In genomic region chr13:100589178-100589725, GRCh38 we compare ENCODE assay signal across 8 cellular contexts. TPM values are rescaled to one million over a fixed set of nuclear protein-coding genes. Genes with fewer than 3 reads are reported as not detected.
DNase-seq lines count a peak whose midpoint lies in the region; ATAC-seq and TF ChIP-seq lines count a peak whose summit lies in the region.

No MANE protein-coding gene starts in this region.

- intact Hi-C loops in left ventricle myocardium inferior (cut with micrococcal nuclease) (no loop called here), cardiac septum (cut with DNase I) (no loop called here)

- H3K4me3 ChIP-seq in left ventricle myocardium inferior: peak overlapping the region; percentile 74

- peak overlapping the region; percentile 86 for H3K27ac Mint-ChIP-seq in activated CD4-positive, alpha-beta memory T cell treated with anti-CD3 and anti-CD28 coated beads, Interleukin-2, amount 10 ng/mL, durations not matched to agents 7 days and 5 days

- POLR2A ChIA-PET in activated CD4-positive, alpha-beta memory T cell treated with anti-CD3 and anti-CD28 coated beads, Interleukin-2, amount 10 ng/mL, durations not matched to agents 7 days and 5 days (lab: Charles Lee): interaction anchor here (0.7 to 2.5 kb wide), 5 partner anchors 10 to 700 kb away, joined by 3 to 27 read pairs (median 3); partner anchors contain the start of gene TMTC4

- CTCF ChIA-PET in activated CD4-positive, alpha-beta memory T cell treated with anti-CD3 and anti-CD28 coated beads, Interleukin-2, amount 10 ng/mL, durations not matched to agents 7 days and 5 days (lab: Charles Lee): interaction anchor here (0.7 to 5.8 kb wide), 6 partner anchors 9 to 85 kb away, joined by 3 to 30 read pairs (median 5); partner anchors contain the start of gene TMTC4

- H3K36me3 ChIP-seq in left ventricle myocardium inferior: no peaks in the 10 kb centered on the region

- no peaks in the 10 kb centered on the region for H3K27me3 Mint-ChIP-seq in activated CD4-positive, alpha-beta memory T cell treated with anti-CD3 and anti-CD28 coated beads, Interleukin-2, amount 10 ng/mL, durations not matched to agents 7 days and 5 days

- H3K4me1 Mint-ChIP-seq in activated CD4-positive, alpha-beta memory T cell treated with anti-CD3 and anti-CD28 coated beads, Interleukin-2, amount 10 ng/mL, durations not matched to agents 7 days and 5 days: peaks cover 42% of the 10 kb centered on the region

- DNase-seq in left ventricle myocardium inferior (no peak), cardiac septum (ENCODE audit: low spot score) (no peak), lung microvascular endothelial cell (ENCODE audit: low read depth in 2 of 2) (peak; percentile 8 to 72), GM13977 (ENCODE audit: low spot score) (no peak)
- no peak for DNase-seq in activated CD4-positive, alpha-beta memory T cell treated with anti-CD3 and anti-CD28 coated beads, Interleukin-2, amount 10 ng/mL, durations not matched to agents 7 days and 5 days
- no peak for DNase-seq in stimulated activated CD4-positive, alpha-beta T cell treated with anti-CD3 and anti-CD28 coated beads, Interleukin-4, amount 100 ng/mL, for 24 hours

- H3K4me3 Mint-ChIP-seq in activated CD4-positive, alpha-beta memory T cell treated with anti-CD3 and anti-CD28 coated beads, Interleukin-2, amount 10 ng/mL, durations not matched to agents 7 days and 5 days: peak overlapping the region; percentile 71

- no peaks in the 10 kb centered on the region for H3K27me3 ChIP-seq in left ventricle myocardium inferior (ENCODE audit: low read depth)

- H3K9me3 Mint-ChIP-seq in activated CD4-positive, alpha-beta memory T cell treated with anti-CD3 and anti-CD28 coated beads, Interleukin-2, amount 10 ng/mL, durations not matched to agents 7 days and 5 days: peaks cover under 1% of the 10 kb centered on the region

- in situ Hi-C loops in GM13977 (cut with MboI; ENCODE audit: low pct_unique_long_range_greater_than_20kb, low sequenced_read_pairs, unreplicated experiment): loop anchor here (25.0 kb wide), 1 partner anchor 523 kb away; no protein-coding TSS in a partner anchor

- H3K4me1 ChIP-seq in left ventricle myocardium inferior: peaks cover 19% of the 10 kb centered on the region

- TF ChIP-seq CTCF in left ventricle myocardium inferior (IDR thresholded peaks at IDR 0.05; ENCODE audit: borderline replicate concordance): no peak
- no peak for TF ChIP-seq CTCF in GM13977 (IDR thresholded peaks at IDR 0.05; ENCODE audit: extremely low read depth, insufficient read depth, missing control alignments)

- no peaks in the 10 kb centered on the region for H3K9me3 ChIP-seq in left ventricle myocardium inferior (replicated peaks)

- ATAC-seq in HG03108 (IDR thresholded peaks at IDR 0.05; ENCODE audit: unreplicated experiment) (no peak), GM21447 (IDR thresholded peaks at IDR 0.05; ENCODE audit: unreplicated experiment) (no peak)

- no peak overlapping the region for H3K27ac ChIP-seq in left ventricle myocardium inferior (replicated peaks)

- H3K36me3 Mint-ChIP-seq in activated CD4-positive, alpha-beta memory T cell treated with anti-CD3 and anti-CD28 coated beads, Interleukin-2, amount 10 ng/mL, durations not matched to agents 7 days and 5 days (ENCODE audit: low read depth): peaks cover 6% of the 10 kb centered on the region

RNA-seq across cellular contexts. Expression of gene GGACT, which starts 0.7 kb away (rescaled TPM):
- total RNA-seq in left ventricle myocardium inferior: 1.8 TPM
- total RNA-seq in cardiac septum: 1.7 TPM
- total RNA-seq in activated CD4-positive, alpha-beta memory T cell treated with anti-CD3 and anti-CD28 coated beads, Interleukin-2, amount 10 ng/mL, durations not matched to agents 7 days and 5 days: 10 to 100 TPM in 1 of 2 experiments, 1 to 10 TPM in 1; 9.5 to 11.4 TPM
- total RNA-seq in lung microvascular endothelial cell: 2.6 and 3.9 TPM in 2 replicates

Comparison
In these comparisons a context has a peak if more than half of its experiments do, and no peak if none do; other contexts are left out.
1. DNase-seq: peak in lung microvascular endothelial cell (2 of 2); none in left ventricle myocardium inferior (single experiment), cardiac septum (single experiment), activated CD4-positive, alpha-beta memory T cell treated with anti-CD3 and anti-CD28 coated beads, Interleukin-2, amount 10 ng/mL, durations not matched to agents 7 days and 5 days (single experiment), GM13977 (single experiment) and stimulated activated CD4-positive, alpha-beta T cell treated with anti-CD3 and anti-CD28 coated beads, Interleukin-4, amount 100 ng/mL, for 24 hours (single experiment).